In genomic region chrX:151973262-151973661, GRCh38 we compare ENCODE assay signal across 1 cellular context.
TF ChIP-seq lines count a peak whose summit lies in the region.

No MANE protein-coding gene starts in this region.

TF ChIP-seq in HEK293, 187 proteins besides CTCF, POLR2A, EP300 and RAD21 (continued from another document):
- TF ChIP-seq, protein P1, sequence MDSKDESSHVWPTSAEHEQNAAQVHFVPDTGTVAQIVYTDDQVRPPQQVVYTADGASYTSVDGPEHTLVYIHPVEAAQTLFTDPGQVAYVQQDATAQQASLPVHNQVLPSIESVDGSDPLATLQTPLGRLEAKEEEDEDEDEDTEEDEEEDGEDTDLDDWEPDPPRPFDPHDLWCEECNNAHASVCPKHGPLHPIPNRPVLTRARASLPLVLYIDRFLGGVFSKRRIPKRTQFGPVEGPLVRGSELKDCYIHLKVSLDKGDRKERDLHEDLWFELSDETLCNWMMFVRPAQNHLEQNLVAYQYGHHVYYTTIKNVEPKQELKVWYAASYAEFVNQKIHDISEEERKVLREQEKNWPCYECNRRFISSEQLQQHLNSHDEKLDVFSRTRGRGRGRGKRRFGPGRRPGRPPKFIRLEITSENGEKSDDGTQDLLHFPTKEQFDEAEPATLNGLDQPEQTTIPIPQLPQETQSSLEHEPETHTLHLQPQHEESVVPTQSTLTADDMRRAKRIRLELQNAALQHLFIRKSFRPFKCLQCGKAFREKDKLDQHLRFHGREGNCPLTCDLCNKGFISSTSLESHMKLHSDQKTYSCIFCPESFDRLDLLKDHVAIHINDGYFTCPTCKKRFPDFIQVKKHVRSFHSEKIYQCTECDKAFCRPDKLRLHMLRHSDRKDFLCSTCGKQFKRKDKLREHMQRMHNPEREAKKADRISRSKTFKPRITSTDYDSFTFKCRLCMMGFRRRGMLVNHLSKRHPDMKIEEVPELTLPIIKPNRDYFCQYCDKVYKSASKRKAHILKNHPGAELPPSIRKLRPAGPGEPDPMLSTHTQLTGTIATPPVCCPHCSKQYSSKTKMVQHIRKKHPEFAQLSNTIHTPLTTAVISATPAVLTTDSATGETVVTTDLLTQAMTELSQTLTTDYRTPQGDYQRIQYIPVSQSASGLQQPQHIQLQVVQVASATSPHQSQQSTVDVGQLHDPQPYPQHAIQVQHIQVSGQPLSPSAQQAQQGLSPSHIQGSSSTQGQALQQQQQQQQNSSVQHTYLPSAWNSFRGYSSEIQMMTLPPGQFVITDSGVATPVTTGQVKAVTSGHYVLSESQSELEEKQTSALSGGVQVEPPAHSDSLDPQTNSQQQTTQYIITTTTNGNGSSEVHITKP (tag by site-specific recombination; IDR thresholded peaks at IDR 0.05) = no peak
- TF ChIP-seq ZNF292 (tag by site-specific recombination; IDR thresholded peaks at IDR 0.05; ENCODE audit: borderline replicate concordance, low read depth) = no peak
TF ChIP-seq in HEK293: peak in this region for 0.
